Comparison of ENCODE assay signal across 12 cellular contexts in genomic region chr11:86589204-86589603, GRCh38.
DNase-seq lines count a peak whose midpoint lies in the region; TF ChIP-seq lines count a peak whose summit lies in the region.
"Had no signal": no experiment of that assay in that cellular context is flagged by ENCODE, and none has a peak within 500 bp of the region (broad histone marks: within the 10 kb centered on the region; RNA-seq: fewer than 3 reads in every experiment).

No MANE protein-coding gene starts in this region.

- no peaks in the 10 kb centered on the region for H3K9me3 ChIP-seq in Loucy (ENCODE audit: insufficient read depth, low read depth, low read length)
- no peaks in the 10 kb centered on the region for H3K9me3 ChIP-seq in muscle layer of colon (ENCODE audit: low read length)
- no peaks in the 10 kb centered on the region for H3K9me3 ChIP-seq in stomach

- TF ChIP-seq EP300 in stomach (IDR thresholded peaks at IDR 0.05) = no peak

- H3K4me1 ChIP-seq in ACC112 (ENCODE audit: control insufficient read depth, insufficient read depth, low read length, unreplicated experiment) = peaks cover 44% of the 10 kb centered on the region
- peaks cover 71% of the 10 kb centered on the region for H3K4me1 ChIP-seq in Loucy (ENCODE audit: insufficient read depth, low read length, poor library complexity, severe bottlenecking)
- peaks cover 32% of the 10 kb centered on the region for H3K4me1 ChIP-seq in muscle layer of colon (ENCODE audit: insufficient read depth, low read length)
- peaks cover 0 to 33% (median 20%) of the 10 kb centered on the region in 4 donors for H3K4me1 ChIP-seq in stomach

- H3K27ac ChIP-seq in ACC112 (ENCODE audit: low read depth, low read length) (peak overlapping the region; percentile 20; the same call in 1 of the 2 replicates), muscle layer of colon (ENCODE audit: low read depth, low read length) (peak overlapping the region; percentile 25), stomach (peak overlapping the region in 3 of 5 donors; percentile 4 to 60 (median 15))

- no peaks in the 10 kb centered on the region for H3K9me2 ChIP-seq in Loucy (replicated peaks; ENCODE audit: low read depth, low read length)

- DNase-seq in stomach (no peak), activated gamma-delta T cell (lab: John Stamatoyannopoulos, UW) (no peak), erythroblast (lab: John Stamatoyannopoulos, UW) (no peak), NCI-H187 treated with DMSO at 0.1 percent for 48 hours (lab: John Stamatoyannopoulos, UW) (no peak)
- DNase-seq: COR-L47, GF-D8, H9, NCI-H2227 treated with DMSO at 0.1 percent for 48 hours, NCI-H524 had no signal

- H3K4me3 ChIP-seq in ACC112 (ENCODE audit: low read depth, low read length) (no peak overlapping the region), Loucy (ENCODE audit: low read length, poor library complexity, severe bottlenecking) (no peak overlapping the region), muscle layer of colon (ENCODE audit: low read depth in 1 of 2, low read length in 2 of 2) (no peak overlapping the region), stomach (no peak overlapping the region)

- intact Hi-C loops in stomach (cut with DNase I; ENCODE audit: low total_unique reads) = no loop called here

- TF ChIP-seq POLR2A in stomach (IDR thresholded peaks at IDR 0.05) (no peak), erythroblast (IDR thresholded peaks at IDR 0.05; ENCODE audit: low read length) (no peak)

- H3K9ac ChIP-seq in Loucy (ENCODE audit: low read depth, low read length, poor library complexity, severe bottlenecking) (peak overlapping the region; percentile 18), muscle layer of colon (ENCODE audit: low read length) (no peak overlapping the region)

- H3K36me3 ChIP-seq in ACC112 (ENCODE audit: insufficient read depth, low read length) (no peaks in the 10 kb centered on the region), Loucy (ENCODE audit: insufficient read depth, low read length) (no peaks in the 10 kb centered on the region), muscle layer of colon (ENCODE audit: insufficient read depth, low read length) (no peaks in the 10 kb centered on the region), stomach (no peaks in the 10 kb centered on the region)

- H2AFZ ChIP-seq in ACC112 (ENCODE audit: low read length, unreplicated experiment) (no peak overlapping the region), Loucy (ENCODE audit: low read length) (no peak overlapping the region)

- H3K27me3 ChIP-seq in ACC112 (ENCODE audit: insufficient read depth, low read length) (no peaks in the 10 kb centered on the region), Loucy (ENCODE audit: insufficient read depth, low read length, poor library complexity, severe bottlenecking) (no peaks in the 10 kb centered on the region), muscle layer of colon (ENCODE audit: control insufficient read depth in 1 of 2, insufficient read depth in 2 of 2, low read length in 2 of 2) (no peaks in the 10 kb centered on the region), stomach (no peaks in the 10 kb centered on the region)

- H3K4me2 ChIP-seq in Loucy (ENCODE audit: low read depth, low read length, poor library complexity, severe bottlenecking) = no peak overlapping the region

- H3F3A ChIP-seq in Loucy (ENCODE audit: low read depth) = no peaks in the 10 kb centered on the region

- H3K79me2 ChIP-seq in ACC112 (ENCODE audit: control insufficient read depth, insufficient read depth, low read length, unreplicated experiment) (peaks cover 6% of the 10 kb centered on the region), Loucy (ENCODE audit: insufficient read depth, low read length) (peaks cover 5% of the 10 kb centered on the region; the same call in 1 of the 2 replicates)

- TF ChIP-seq CTCF in Loucy (conservative IDR thresholded peaks at IDR 0.05; ENCODE audit: low read length) = no peak
- TF ChIP-seq CTCF in stomach (IDR thresholded peaks at IDR 0.05) = no peak

- H4K20me1 ChIP-seq in Loucy (ENCODE audit: insufficient read depth, low read length, poor library complexity, severe bottlenecking) = no peaks in the 10 kb centered on the region
